ENCODE assay signal across 3 cellular contexts in the genomic region with DNA sequence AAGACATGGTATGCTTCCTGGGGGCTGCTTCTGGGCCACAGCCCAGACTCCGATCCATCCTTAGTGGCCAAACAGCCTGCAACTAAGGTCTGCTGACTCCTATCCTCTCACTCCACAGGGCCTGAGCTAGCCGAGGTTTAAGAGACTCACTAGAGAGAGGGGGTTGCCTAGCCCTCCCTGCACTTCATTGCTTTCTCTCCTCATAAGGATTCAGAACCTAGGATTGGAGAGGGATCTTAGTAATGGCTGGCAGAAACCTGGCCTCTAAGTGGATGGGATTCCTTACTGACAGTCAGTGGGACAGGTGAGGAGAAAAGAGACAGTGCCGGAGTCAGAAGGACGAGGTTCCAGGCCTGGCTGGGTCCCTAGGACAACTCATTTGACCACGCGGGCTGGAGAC.
TF ChIP-seq lines count a peak whose summit lies in the region.

No MANE protein-coding gene starts in this region.

TF ChIP-seq in GM23338, 12 proteins besides CTCF, POLR2A, EP300 and RAD21 (continues in another document):
- TF ChIP-seq ZNF114 (CRISPR knock-in tag; IDR thresholded peaks at IDR 0.05) = no peak
- TF ChIP-seq CREB1 (CRISPR knock-in tag; IDR thresholded peaks at IDR 0.05; ENCODE audit: low read depth) = no peak
- no peak for TF ChIP-seq EZH2 (IDR thresholded peaks at IDR 0.05; ENCODE audit: low read depth, unreplicated experiment)
- TF ChIP-seq POLR2AphosphoS5 (IDR thresholded peaks at IDR 0.05; ENCODE audit: low read depth) = no peak
- TF ChIP-seq, protein P1, sequence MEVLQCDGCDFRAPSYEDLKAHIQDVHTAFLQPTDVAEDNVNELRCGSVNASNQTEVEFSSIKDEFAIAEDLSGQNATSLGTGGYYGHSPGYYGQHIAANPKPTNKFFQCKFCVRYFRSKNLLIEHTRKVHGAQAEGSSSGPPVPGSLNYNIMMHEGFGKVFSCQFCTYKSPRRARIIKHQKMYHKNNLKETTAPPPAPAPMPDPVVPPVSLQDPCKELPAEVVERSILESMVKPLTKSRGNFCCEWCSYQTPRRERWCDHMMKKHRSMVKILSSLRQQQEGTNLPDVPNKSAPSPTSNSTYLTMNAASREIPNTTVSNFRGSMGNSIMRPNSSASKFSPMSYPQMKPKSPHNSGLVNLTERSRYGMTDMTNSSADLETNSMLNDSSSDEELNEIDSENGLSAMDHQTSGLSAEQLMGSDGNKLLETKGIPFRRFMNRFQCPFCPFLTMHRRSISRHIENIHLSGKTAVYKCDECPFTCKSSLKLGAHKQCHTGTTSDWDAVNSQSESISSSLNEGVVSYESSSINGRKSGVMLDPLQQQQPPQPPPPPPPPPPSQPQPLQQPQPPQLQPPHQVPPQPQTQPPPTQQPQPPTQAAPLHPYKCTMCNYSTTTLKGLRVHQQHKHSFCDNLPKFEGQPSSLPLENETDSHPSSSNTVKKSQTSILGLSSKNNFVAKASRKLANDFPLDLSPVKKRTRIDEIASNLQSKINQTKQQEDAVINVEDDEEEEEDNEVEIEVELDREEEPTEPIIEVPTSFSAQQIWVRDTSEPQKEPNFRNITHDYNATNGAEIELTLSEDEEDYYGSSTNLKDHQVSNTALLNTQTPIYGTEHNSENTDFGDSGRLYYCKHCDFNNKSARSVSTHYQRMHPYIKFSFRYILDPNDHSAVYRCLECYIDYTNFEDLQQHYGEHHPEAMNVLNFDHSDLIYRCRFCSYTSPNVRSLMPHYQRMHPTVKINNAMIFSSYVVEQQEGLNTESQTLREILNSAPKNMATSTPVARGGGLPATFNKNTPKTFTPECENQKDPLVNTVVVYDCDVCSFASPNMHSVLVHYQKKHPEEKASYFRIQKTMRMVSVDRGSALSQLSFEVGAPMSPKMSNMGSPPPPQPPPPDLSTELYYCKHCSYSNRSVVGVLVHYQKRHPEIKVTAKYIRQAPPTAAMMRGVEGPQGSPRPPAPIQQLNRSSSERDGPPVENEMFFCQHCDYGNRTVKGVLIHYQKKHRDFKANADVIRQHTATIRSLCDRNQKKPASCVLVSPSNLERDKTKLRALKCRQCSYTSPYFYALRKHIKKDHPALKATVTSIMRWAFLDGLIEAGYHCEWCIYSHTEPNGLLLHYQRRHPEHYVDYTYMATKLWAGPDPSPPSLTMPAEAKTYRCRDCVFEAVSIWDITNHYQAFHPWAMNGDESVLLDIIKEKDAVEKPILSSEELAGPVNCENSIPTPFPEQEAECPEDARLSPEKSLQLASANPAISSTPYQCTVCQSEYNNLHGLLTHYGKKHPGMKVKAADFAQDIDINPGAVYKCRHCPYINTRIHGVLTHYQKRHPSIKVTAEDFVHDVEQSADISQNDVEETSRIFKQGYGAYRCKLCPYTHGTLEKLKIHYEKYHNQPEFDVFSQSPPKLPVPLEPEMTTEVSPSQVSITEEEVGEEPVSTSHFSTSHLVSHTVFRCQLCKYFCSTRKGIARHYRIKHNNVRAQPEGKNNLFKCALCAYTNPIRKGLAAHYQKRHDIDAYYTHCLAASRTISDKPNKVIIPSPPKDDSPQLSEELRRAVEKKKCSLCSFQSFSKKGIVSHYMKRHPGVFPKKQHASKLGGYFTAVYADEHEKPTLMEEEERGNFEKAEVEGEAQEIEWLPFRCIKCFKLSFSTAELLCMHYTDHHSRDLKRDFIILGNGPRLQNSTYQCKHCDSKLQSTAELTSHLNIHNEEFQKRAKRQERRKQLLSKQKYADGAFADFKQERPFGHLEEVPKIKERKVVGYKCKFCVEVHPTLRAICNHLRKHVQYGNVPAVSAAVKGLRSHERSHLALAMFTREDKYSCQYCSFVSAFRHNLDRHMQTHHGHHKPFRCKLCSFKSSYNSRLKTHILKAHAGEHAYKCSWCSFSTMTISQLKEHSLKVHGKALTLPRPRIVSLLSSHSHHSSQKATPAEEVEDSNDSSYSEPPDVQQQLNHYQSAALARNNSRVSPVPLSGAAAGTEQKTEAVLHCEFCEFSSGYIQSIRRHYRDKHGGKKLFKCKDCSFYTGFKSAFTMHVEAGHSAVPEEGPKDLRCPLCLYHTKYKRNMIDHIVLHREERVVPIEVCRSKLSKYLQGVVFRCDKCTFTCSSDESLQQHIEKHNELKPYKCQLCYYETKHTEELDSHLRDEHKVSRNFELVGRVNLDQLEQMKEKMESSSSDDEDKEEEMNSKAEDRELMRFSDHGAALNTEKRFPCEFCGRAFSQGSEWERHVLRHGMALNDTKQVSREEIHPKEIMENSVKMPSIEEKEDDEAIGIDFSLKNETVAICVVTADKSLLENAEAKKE (CRISPR knock-in tag; IDR thresholded peaks at IDR 0.05) = no peak
- no peak for TF ChIP-seq JUNB (IDR thresholded peaks at IDR 0.05; ENCODE audit: unreplicated experiment)

TF ChIP-seq in WTC11, 78 proteins besides CTCF, POLR2A, EP300 and RAD21 (continues in another document):
- no peak for TF ChIP-seq ZNF281 (CRISPR knock-in tag; IDR thresholded peaks at IDR 0.05)
- no peak for TF ChIP-seq HMGA2 (CRISPR knock-in tag; IDR thresholded peaks at IDR 0.05)
- TF ChIP-seq HMGXB4 (CRISPR knock-in tag; IDR thresholded peaks at IDR 0.05) = no peak
- no peak for TF ChIP-seq ZMAT4 (CRISPR knock-in tag; IDR thresholded peaks at IDR 0.05)
- no peak for TF ChIP-seq JUN (CRISPR knock-in tag; IDR thresholded peaks at IDR 0.05)
- no peak for TF ChIP-seq NR3C1 (CRISPR knock-in tag; conservative IDR thresholded peaks at IDR 0.05; ENCODE audit: low read depth)
- TF ChIP-seq OVOL2 (CRISPR knock-in tag; IDR thresholded peaks at IDR 0.05; ENCODE audit: borderline replicate concordance) = no peak
- TF ChIP-seq MAX (CRISPR knock-in tag; IDR thresholded peaks at IDR 0.05) = no peak

TF ChIP-seq in SK-N-SH, 30 proteins besides CTCF, POLR2A, EP300 and RAD21:
- no peak for TF ChIP-seq RXRA (IDR thresholded peaks at IDR 0.05; ENCODE audit: borderline replicate concordance, low read depth)
- TF ChIP-seq MEF2A (IDR thresholded peaks at IDR 0.05; ENCODE audit: borderline replicate concordance, low read depth) = no peak
- no peak for TF ChIP-seq IRF3 (IDR thresholded peaks at IDR 0.05; ENCODE audit: low read depth, low read length)
- TF ChIP-seq GABPA (IDR thresholded peaks at IDR 0.05; ENCODE audit: low read depth) = no peak
- TF ChIP-seq ELF1 (IDR thresholded peaks at IDR 0.05) = no peak
- TF ChIP-seq NFIC (IDR thresholded peaks at IDR 0.05; ENCODE audit: borderline replicate concordance) = no peak
- no peak for TF ChIP-seq CHD2 (IDR thresholded peaks at IDR 0.05; ENCODE audit: low read length, partially characterized antibody)
- TF ChIP-seq SIN3A (IDR thresholded peaks at IDR 0.05; ENCODE audit: borderline replicate concordance, low read depth, low read length) = no peak
- no peak for TF ChIP-seq EZH2phosphoT487 (IDR thresholded peaks at IDR 0.05; ENCODE audit: borderline replicate concordance, low read depth)
- no peak for TF ChIP-seq MAX (IDR thresholded peaks at IDR 0.05; ENCODE audit: low read depth)
- TF ChIP-seq NRF1 (IDR thresholded peaks at IDR 0.05; ENCODE audit: low read depth, low read length) = no peak
- TF ChIP-seq ZBTB33 (IDR thresholded peaks at IDR 0.05; ENCODE audit: borderline replicate concordance, low read depth) = no peak
